1 cellular context compared by ENCODE assay signal in the genomic region with DNA sequence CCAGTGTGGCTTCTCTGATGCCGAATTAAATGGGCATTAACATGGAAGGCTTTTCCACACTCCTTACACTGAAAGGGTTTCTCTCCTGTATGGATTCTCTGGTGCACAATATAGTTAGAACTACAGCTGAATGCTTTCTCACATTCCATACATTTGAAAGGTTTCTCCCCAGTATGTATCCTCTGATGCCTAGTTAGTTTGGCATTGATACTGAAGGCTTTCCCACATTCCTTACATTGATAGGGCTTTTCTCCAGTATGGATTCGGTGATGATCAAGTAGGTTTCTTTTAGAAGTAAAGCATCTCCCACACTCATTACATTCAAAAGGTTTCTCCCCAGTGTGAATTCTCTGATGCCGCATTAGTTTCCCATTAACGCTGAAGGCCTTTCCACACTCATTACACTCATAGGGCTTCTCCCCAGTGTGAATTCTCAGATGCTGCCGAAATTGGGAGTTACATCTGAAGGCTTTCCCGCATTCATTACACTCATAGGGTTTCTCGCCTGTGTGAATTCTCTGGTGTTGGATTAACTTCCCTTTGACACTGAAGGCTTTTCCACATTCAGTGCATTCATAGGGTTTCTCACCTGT.
TF ChIP-seq lines count a peak whose summit lies in the region.

No MANE protein-coding gene starts in this region.

TF ChIP-seq in K562, 482 proteins besides CTCF, POLR2A, EP300 and RAD21:
- TF ChIP-seq ZNF75A (CRISPR knock-in tag; IDR thresholded peaks at IDR 0.05) = peak; percentile 92
- TF ChIP-seq THRAP3 (IDR thresholded peaks at IDR 0.05; ENCODE audit: borderline replicate concordance) = no peak
- TF ChIP-seq, protein P1, sequence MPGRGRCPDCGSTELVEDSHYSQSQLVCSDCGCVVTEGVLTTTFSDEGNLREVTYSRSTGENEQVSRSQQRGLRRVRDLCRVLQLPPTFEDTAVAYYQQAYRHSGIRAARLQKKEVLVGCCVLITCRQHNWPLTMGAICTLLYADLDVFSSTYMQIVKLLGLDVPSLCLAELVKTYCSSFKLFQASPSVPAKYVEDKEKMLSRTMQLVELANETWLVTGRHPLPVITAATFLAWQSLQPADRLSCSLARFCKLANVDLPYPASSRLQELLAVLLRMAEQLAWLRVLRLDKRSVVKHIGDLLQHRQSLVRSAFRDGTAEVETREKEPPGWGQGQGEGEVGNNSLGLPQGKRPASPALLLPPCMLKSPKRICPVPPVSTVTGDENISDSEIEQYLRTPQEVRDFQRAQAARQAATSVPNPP (IDR thresholded peaks at IDR 0.05; ENCODE audit: borderline replicate concordance, insufficient read depth, insufficient read length) = no peak
- TF ChIP-seq, protein P2, sequence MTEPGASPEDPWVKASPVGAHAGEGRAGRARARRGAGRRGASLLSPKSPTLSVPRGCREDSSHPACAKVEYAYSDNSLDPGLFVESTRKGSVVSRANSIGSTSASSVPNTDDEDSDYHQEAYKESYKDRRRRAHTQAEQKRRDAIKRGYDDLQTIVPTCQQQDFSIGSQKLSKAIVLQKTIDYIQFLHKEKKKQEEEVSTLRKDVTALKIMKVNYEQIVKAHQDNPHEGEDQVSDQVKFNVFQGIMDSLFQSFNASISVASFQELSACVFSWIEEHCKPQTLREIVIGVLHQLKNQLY (CRISPR knock-in tag; conservative IDR thresholded peaks at IDR 0.05) = no peak
- no peak for TF ChIP-seq NFIC (IDR thresholded peaks at IDR 0.05)
- no peak for TF ChIP-seq WHSC1 (IDR thresholded peaks at IDR 0.05; ENCODE audit: low read length)
- TF ChIP-seq ZNF274 (IDR thresholded peaks at IDR 0.05; ENCODE audit: borderline replicate concordance, low read depth, low read length) = peak; percentile 80
- TF ChIP-seq, protein P3, sequence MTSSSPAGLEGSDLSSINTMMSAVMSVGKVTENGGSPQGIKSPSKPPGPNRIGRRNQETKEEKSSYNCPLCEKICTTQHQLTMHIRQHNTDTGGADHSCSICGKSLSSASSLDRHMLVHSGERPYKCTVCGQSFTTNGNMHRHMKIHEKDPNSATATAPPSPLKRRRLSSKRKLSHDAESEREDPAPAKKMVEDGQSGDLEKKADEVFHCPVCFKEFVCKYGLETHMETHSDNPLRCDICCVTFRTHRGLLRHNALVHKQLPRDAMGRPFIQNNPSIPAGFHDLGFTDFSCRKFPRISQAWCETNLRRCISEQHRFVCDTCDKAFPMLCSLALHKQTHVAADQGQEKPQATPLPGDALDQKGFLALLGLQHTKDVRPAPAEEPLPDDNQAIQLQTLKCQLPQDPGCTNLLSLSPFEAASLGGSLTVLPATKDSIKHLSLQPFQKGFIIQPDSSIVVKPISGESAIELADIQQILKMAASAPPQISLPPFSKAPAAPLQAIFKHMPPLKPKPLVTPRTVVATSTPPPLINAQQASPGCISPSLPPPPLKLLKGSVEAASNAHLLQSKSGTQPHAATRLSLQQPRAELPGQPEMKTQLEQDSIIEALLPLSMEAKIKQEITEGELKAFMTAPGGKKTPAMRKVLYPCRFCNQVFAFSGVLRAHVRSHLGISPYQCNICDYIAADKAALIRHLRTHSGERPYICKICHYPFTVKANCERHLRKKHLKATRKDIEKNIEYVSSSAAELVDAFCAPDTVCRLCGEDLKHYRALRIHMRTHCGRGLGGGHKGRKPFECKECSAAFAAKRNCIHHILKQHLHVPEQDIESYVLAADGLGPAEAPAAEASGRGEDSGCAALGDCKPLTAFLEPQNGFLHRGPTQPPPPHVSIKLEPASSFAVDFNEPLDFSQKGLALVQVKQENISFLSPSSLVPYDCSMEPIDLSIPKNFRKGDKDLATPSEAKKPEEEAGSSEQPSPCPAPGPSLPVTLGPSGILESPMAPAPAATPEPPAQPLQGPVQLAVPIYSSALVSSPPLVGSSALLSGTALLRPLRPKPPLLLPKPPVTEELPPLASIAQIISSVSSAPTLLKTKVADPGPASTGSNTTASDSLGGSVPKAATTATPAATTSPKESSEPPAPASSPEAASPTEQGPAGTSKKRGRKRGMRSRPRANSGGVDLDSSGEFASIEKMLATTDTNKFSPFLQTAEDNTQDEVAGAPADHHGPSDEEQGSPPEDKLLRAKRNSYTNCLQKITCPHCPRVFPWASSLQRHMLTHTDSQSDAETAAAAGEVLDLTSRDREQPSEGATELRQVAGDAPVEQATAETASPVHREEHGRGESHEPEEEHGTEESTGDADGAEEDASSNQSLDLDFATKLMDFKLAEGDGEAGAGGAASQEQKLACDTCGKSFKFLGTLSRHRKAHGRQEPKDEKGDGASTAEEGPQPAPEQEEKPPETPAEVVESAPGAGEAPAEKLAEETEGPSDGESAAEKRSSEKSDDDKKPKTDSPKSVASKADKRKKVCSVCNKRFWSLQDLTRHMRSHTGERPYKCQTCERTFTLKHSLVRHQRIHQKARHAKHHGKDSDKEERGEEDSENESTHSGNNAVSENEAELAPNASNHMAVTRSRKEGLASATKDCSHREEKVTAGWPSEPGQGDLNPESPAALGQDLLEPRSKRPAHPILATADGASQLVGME (CRISPR knock-in tag; IDR thresholded peaks at IDR 0.05) = no peak
- no peak for TF ChIP-seq ZNF3 (CRISPR knock-in tag; IDR thresholded peaks at IDR 0.05)
- TF ChIP-seq TRIM28 (IDR thresholded peaks at IDR 0.05) = 0 out of 2 replicates have a peak, but pooled peaks have one; percentile 56
- no peak for TF ChIP-seq SMAD2 (IDR thresholded peaks at IDR 0.05; ENCODE audit: low read depth, low read length)
- TF ChIP-seq NFE2 (IDR thresholded peaks at IDR 0.05; ENCODE audit: low read depth) = no peak
- no peak for TF ChIP-seq ZNF41 (CRISPR knock-in tag; conservative IDR thresholded peaks at IDR 0.05)
- no peak for TF ChIP-seq GABPB1 (CRISPR knock-in tag; IDR thresholded peaks at IDR 0.05)
- TF ChIP-seq, protein P4, sequence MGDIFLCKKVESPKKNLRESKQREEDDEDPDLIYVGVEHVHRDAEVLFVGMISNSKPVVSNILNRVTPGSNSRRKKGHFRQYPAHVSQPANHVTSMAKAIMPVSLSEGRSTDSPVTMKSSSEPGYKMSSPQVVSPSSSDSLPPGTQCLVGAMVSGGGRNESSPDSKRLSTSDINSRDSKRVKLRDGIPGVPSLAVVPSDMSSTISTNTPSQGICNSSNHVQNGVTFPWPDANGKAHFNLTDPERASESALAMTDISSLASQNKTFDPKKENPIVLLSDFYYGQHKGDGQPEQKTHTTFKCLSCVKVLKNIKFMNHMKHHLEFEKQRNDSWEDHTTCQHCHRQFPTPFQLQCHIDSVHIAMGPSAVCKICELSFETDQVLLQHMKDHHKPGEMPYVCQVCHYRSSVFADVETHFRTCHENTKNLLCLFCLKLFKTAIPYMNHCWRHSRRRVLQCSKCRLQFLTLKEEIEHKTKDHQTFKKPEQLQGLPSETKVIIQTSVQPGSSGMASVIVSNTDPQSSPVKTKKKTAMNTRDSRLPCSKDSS (IDR thresholded peaks at IDR 0.05; ENCODE audit: low read depth, partially characterized antibody) = peak; percentile 36
